In genomic region chr3:13657660-13658435, GRCh38 we compare ENCODE assay signal across 8 cellular contexts.
A peak's percentile ranks its signal among the peaks of the same experiment; 100 is the strongest.
DNase-seq lines count a peak whose midpoint lies in the region; ATAC-seq, FAIRE-seq and TF ChIP-seq lines count a peak whose summit lies in the region.

No MANE protein-coding gene starts in this region.

- H3K9me3 Mint-ChIP-seq in nephron progenitor cell: peaks cover 3% of the 10 kb centered on the region

- H3K36me3 Mint-ChIP-seq in nephron progenitor cell (ENCODE audit: low read depth): no peaks in the 10 kb centered on the region

- FAIRE-seq in D721Med (lab: Jason Lieb, UNC): no peak

- TF ChIP-seq CTCF in D721Med (IDR thresholded peaks at IDR 0.05; ENCODE audit: insufficient read depth, missing control alignments) (peak; percentile 72), nephron progenitor cell (IDR thresholded peaks at IDR 0.05) (peak; percentile 78)

- peak; percentile 81 for DNase-seq in D721Med (ENCODE audit: insufficient read length, low spot score)
- peak; percentile 71 for DNase-seq in NCI-H2227 treated with DMSO at 0.1 percent for 48 hours (lab: John Stamatoyannopoulos, UW)
- DNase-seq in activated T-cell treated with anti-CD3 and anti-CD28 coated beads for 24 hours (ENCODE audit: low read depth): peak; percentile 59
- DNase-seq in nephron progenitor cell: peak; percentile 78
- DNase-seq in substantia nigra (lab: John Stamatoyannopoulos, UW): peak in 37 of 49 donors; percentile 8 to 63 (median 34)
- no peak for DNase-seq in NCI-H128 (lab: John Stamatoyannopoulos, UW; ENCODE audit: unreplicated experiment)

- H3K27ac ChIP-seq in substantia nigra (ENCODE audit: low read depth, low read length, poor library complexity, severe bottlenecking): no peak overlapping the region

- peak; percentile 54 for ATAC-seq in GM21515 (IDR thresholded peaks at IDR 0.05; ENCODE audit: unreplicated experiment)
- peak; percentile 72 for ATAC-seq in esophagus mucosa

- no peak overlapping the region for H3K27ac Mint-ChIP-seq in nephron progenitor cell

- peaks cover 63% of the 10 kb centered on the region for H3K27me3 Mint-ChIP-seq in nephron progenitor cell (ENCODE audit: low read depth, poor library complexity)

- no peak overlapping the region for H3K4me3 Mint-ChIP-seq in nephron progenitor cell

- H3K4me1 Mint-ChIP-seq in nephron progenitor cell: peaks cover 12% of the 10 kb centered on the region
